ENCODE assay signal across 16 cellular contexts in genomic region chr22:23971927-23972326, GRCh38. TPM values are rescaled to one million over a fixed set of nuclear protein-coding genes. Genes with fewer than 3 reads are reported as not detected.
A peak's percentile ranks its signal among the peaks of the same experiment; 100 is the strongest.
DNase-seq lines count a peak whose midpoint lies in the region; ATAC-seq and TF ChIP-seq lines count a peak whose summit lies in the region.
"Not testable (repeated sequence)": the region's sequence is repeated elsewhere in the genome, so short reads cannot be mapped to it uniquely, and the experiment has no call there.
"Had no signal": no experiment of that assay in that cellular context is flagged by ENCODE, and none has a peak within 500 bp of the region (broad histone marks: within the 10 kb centered on the region; RNA-seq: fewer than 3 reads in every experiment).

No MANE protein-coding gene starts in this region.

- H3K9me3 Mint-ChIP-seq in activated CD8-positive, alpha-beta T cell treated with anti-CD3 and anti-CD28 coated beads for 36 hours; activated naive CD8-positive, alpha-beta T cell (ENCODE audit: low read depth); endodermal cell; naive thymus-derived CD4-positive, alpha-beta T cell; stimulated activated effector memory CD8-positive, alpha-beta T cell treated with anti-CD3 and anti-CD28 coated beads, Interleukin-12 subunit alpha, Interleukin-12 subunit beta, amount 100 ng/mL, for 72 hours: not testable (repeated sequence)

- not testable (repeated sequence) for H3K9me2 ChIP-seq in DOHH2 (replicated peaks; ENCODE audit: control insufficient read depth, low read length); OCI-LY7 (ENCODE audit: insufficient read depth, low read length)

- not testable (repeated sequence) for H3K27me3 ChIP-seq in DOHH2 (ENCODE audit: control insufficient read depth, low read length); endodermal cell (ENCODE audit: control insufficient read depth, insufficient read depth, low read length, poor library complexity, severe bottlenecking); naive thymus-derived CD4-positive, alpha-beta T cell (ENCODE audit: control insufficient read depth in 2 of 2, insufficient read depth in 2 of 2, low read length in 2 of 2)

- not testable (repeated sequence) for H3K27ac ChIP-seq in DOHH2 (ENCODE audit: low read depth, low read length); OCI-LY7 (ENCODE audit: low read depth, low read length, poor library complexity, severe bottlenecking); endodermal cell (ENCODE audit: low read depth, low read length); naive thymus-derived CD4-positive, alpha-beta T cell (ENCODE audit: low read depth, low read length)

- not testable (repeated sequence) for H4K20me1 ChIP-seq in DOHH2 (ENCODE audit: control insufficient read depth, insufficient read depth, low read depth, low read length); OCI-LY7 (ENCODE audit: insufficient read depth, low read length)

- POLR2A ChIA-PET in OCI-LY7 (lab: Charles Lee) = not testable (repeated sequence)
- POLR2A ChIA-PET in activated CD8-positive, alpha-beta T cell treated with anti-CD3 and anti-CD28 coated beads for 36 hours (lab: Charles Lee) = interaction anchor here (0.6 to 1.7 kb wide), 2 partner anchors 45 to 188 kb away, joined by 3 to 4 read pairs; no protein-coding TSS in a partner anchor
- POLR2A ChIA-PET in naive thymus-derived CD4-positive, alpha-beta T cell (lab: Charles Lee) = interaction anchor here (1.7 kb wide), 1 partner anchor 77 kb away, joined by 4 read pairs; the partner anchor contains the start of gene MIF

- peak; percentile 0 for DNase-seq in AG20443 (ENCODE audit: low spot score)
- DNase-seq in OCI-LY7 (ENCODE audit: low spot score); activated CD8-positive, alpha-beta T cell treated with anti-CD3 and anti-CD28 coated beads for 36 hours; endodermal cell; naive thymus-derived CD4-positive, alpha-beta T cell; stimulated activated effector memory CD8-positive, alpha-beta T cell treated with anti-CD3 and anti-CD28 coated beads, Interleukin-12 subunit alpha, Interleukin-12 subunit beta, amount 100 ng/mL, for 72 hours (ENCODE audit: low spot score in 2 of 2): not testable (repeated sequence)

- peaks cover 31% of the 10 kb centered on the region for H3K79me2 ChIP-seq in DOHH2 (ENCODE audit: control insufficient read depth, low read length)
- H3K79me2 ChIP-seq in OCI-LY7 (ENCODE audit: insufficient read depth, low read depth, low read length) = not testable (repeated sequence)

- H3K4me3 Mint-ChIP-seq in activated CD8-positive, alpha-beta T cell treated with anti-CD3 and anti-CD28 coated beads for 36 hours; endodermal cell; stimulated activated effector memory CD8-positive, alpha-beta T cell treated with anti-CD3 and anti-CD28 coated beads, Interleukin-12 subunit alpha, Interleukin-12 subunit beta, amount 100 ng/mL, for 72 hours: not testable (repeated sequence)
- peak overlapping the region; percentile 65 for H3K4me3 Mint-ChIP-seq in activated naive CD8-positive, alpha-beta T cell
- H3K4me3 Mint-ChIP-seq in naive thymus-derived CD4-positive, alpha-beta T cell = peak overlapping the region in 6 of 10 donors; percentile 42 to 62 (median 48)

- H3K36me3 Mint-ChIP-seq in activated CD8-positive, alpha-beta T cell treated with anti-CD3 and anti-CD28 coated beads for 36 hours (ENCODE audit: low read depth) = peaks cover 28% of the 10 kb centered on the region
- not testable (repeated sequence) for H3K36me3 Mint-ChIP-seq in activated naive CD8-positive, alpha-beta T cell
- H3K36me3 Mint-ChIP-seq in endodermal cell (ENCODE audit: low read depth) = peaks cover 31% of the 10 kb centered on the region
- peaks cover 7 to 11% (median 8%) of the 10 kb centered on the region in 5 donors for H3K36me3 Mint-ChIP-seq in naive thymus-derived CD4-positive, alpha-beta T cell
- H3K36me3 Mint-ChIP-seq in stimulated activated effector memory CD8-positive, alpha-beta T cell treated with anti-CD3 and anti-CD28 coated beads, Interleukin-12 subunit alpha, Interleukin-12 subunit beta, amount 100 ng/mL, for 72 hours = peaks cover 35% of the 10 kb centered on the region

- H3K4me3 ChIP-seq in DOHH2 (ENCODE audit: low read length); OCI-LY7 (ENCODE audit: low read depth, low read length, poor library complexity, severe bottlenecking); endodermal cell (ENCODE audit: low read length); naive thymus-derived CD4-positive, alpha-beta T cell (ENCODE audit: low read length): not testable (repeated sequence)

- not testable (repeated sequence) for H3K9me3 ChIP-seq in DOHH2 (ENCODE audit: control insufficient read depth, insufficient read depth, low read length); OCI-LY7 (ENCODE audit: low read length); endodermal cell (ENCODE audit: control insufficient read depth, low read length); naive thymus-derived CD4-positive, alpha-beta T cell (ENCODE audit: control insufficient read depth in 2 of 3, low read length in 3 of 3)

- CTCF ChIA-PET in OCI-LY7 (lab: Charles Lee; ENCODE audit: unreplicated experiment); activated CD8-positive, alpha-beta T cell treated with anti-CD3 and anti-CD28 coated beads for 36 hours (lab: Charles Lee); naive thymus-derived CD4-positive, alpha-beta T cell (lab: Charles Lee): not testable (repeated sequence)

- BruUV-seq in OCI-LY7 (replicated peaks; lab: Mats Ljungman, UMichigan) = not testable (repeated sequence)

- not testable (repeated sequence) for H2AFZ ChIP-seq in OCI-LY7 (ENCODE audit: low read length)

- not testable (repeated sequence) for ATAC-seq in activated CD8-positive, alpha-beta T cell treated with anti-CD3 and anti-CD28 coated beads for 36 hours; naive thymus-derived CD4-positive, alpha-beta T cell; stimulated activated effector memory CD8-positive, alpha-beta T cell treated with anti-CD3 and anti-CD28 coated beads, Interleukin-12 subunit alpha, Interleukin-12 subunit beta, amount 100 ng/mL, for 72 hours

- peaks cover 31% of the 10 kb centered on the region for H3K36me3 ChIP-seq in DOHH2 (ENCODE audit: control insufficient read depth, low read length)
- peaks cover 32% of the 10 kb centered on the region for H3K36me3 ChIP-seq in OCI-LY7 (ENCODE audit: insufficient read depth, low read length)
- peaks cover 30% of the 10 kb centered on the region for H3K36me3 ChIP-seq in endodermal cell (ENCODE audit: control insufficient read depth, insufficient read depth, low read length)
- peaks cover 3 to 25% (median 4%) of the 10 kb centered on the region in 3 experiments for H3K36me3 ChIP-seq in naive thymus-derived CD4-positive, alpha-beta T cell (ENCODE audit: control insufficient read depth in 2 of 3, insufficient read depth in 3 of 3, low read length in 3 of 3)

- not testable (repeated sequence) for H3F3A ChIP-seq in DOHH2 (ENCODE audit: control insufficient read depth, insufficient read depth)

- intact Hi-C loops in OCI-LY7 (cut with micrococcal nuclease; ENCODE audit: unreplicated experiment); activated CD8-positive, alpha-beta T cell treated with anti-CD3 and anti-CD28 coated beads for 36 hours (cut with micrococcal nuclease): not testable (repeated sequence)
- intact Hi-C loops in naive thymus-derived CD4-positive, alpha-beta T cell (cut with micrococcal nuclease) = loop anchor here in 1 of 2 donors (5.0 kb wide), 1 partner anchor 40 kb away; no protein-coding TSS in a partner anchor

- H3K27me3 Mint-ChIP-seq in activated CD8-positive, alpha-beta T cell treated with anti-CD3 and anti-CD28 coated beads for 36 hours; activated naive CD8-positive, alpha-beta T cell; endodermal cell (ENCODE audit: insufficient read depth); naive thymus-derived CD4-positive, alpha-beta T cell: not testable (repeated sequence)

- H3K4me2 ChIP-seq in DOHH2 (ENCODE audit: low read length) (peak overlapping the region; percentile 0; the same call in 1 of the 2 replicates), OCI-LY7 (ENCODE audit: low read length) (0 out of 2 replicates have a peak overlapping the region, but pooled peaks have one; percentile 7)

- not testable (repeated sequence) for H3K9ac ChIP-seq in endodermal cell (ENCODE audit: extremely low read depth, low read length, poor library complexity, severe bottlenecking)

- H3K4me1 Mint-ChIP-seq in activated CD8-positive, alpha-beta T cell treated with anti-CD3 and anti-CD28 coated beads for 36 hours (ENCODE audit: low read depth) = peaks cover 21% of the 10 kb centered on the region
- H3K4me1 Mint-ChIP-seq in activated naive CD8-positive, alpha-beta T cell (ENCODE audit: low read depth) = peaks cover 19% of the 10 kb centered on the region
- not testable (repeated sequence) for H3K4me1 Mint-ChIP-seq in endodermal cell
- peaks cover 13 to 31% (median 26%) of the 10 kb centered on the region in 7 donors for H3K4me1 Mint-ChIP-seq in naive thymus-derived CD4-positive, alpha-beta T cell
- peaks cover 33% of the 10 kb centered on the region for H3K4me1 Mint-ChIP-seq in stimulated activated effector memory CD8-positive, alpha-beta T cell treated with anti-CD3 and anti-CD28 coated beads, Interleukin-12 subunit alpha, Interleukin-12 subunit beta, amount 100 ng/mL, for 72 hours

- whole genome bisulfite sequencing in endodermal cell (ENCODE audit: insufficient coverage in 1 of 2, insufficient read length in 1 of 2), 2 experiments = 88 to 100% methylated on average over 2 to 3 of the region's 3 CpGs

- H3K27ac Mint-ChIP-seq in activated CD8-positive, alpha-beta T cell treated with anti-CD3 and anti-CD28 coated beads for 36 hours = peak overlapping the region; percentile 67
- H3K27ac Mint-ChIP-seq in activated naive CD8-positive, alpha-beta T cell = not testable (repeated sequence)
- H3K27ac Mint-ChIP-seq in endodermal cell = peak overlapping the region; percentile 44
- H3K27ac Mint-ChIP-seq in naive thymus-derived CD4-positive, alpha-beta T cell = peak overlapping the region in 1 of 9 donors; percentile 78
- peak overlapping the region; percentile 1 for H3K27ac Mint-ChIP-seq in stimulated activated effector memory CD8-positive, alpha-beta T cell treated with anti-CD3 and anti-CD28 coated beads, Interleukin-12 subunit alpha, Interleukin-12 subunit beta, amount 100 ng/mL, for 72 hours

- peaks cover 11% of the 10 kb centered on the region for H3K4me1 ChIP-seq in DOHH2 (ENCODE audit: control insufficient read depth, low read length)
- H3K4me1 ChIP-seq in OCI-LY7 (ENCODE audit: insufficient read depth, low read length, poor library complexity, severe bottlenecking); endodermal cell (ENCODE audit: control insufficient read depth, insufficient read depth, low read length); naive thymus-derived CD4-positive, alpha-beta T cell (ENCODE audit: control insufficient read depth in 2 of 2, insufficient read depth in 2 of 2, low read length in 2 of 2): not testable (repeated sequence)

- TF ChIP-seq CTCF in DOHH2 (IDR thresholded peaks at IDR 0.05; ENCODE audit: low read depth, low read length, poor library complexity, severe bottlenecking); OCI-LY7 (conservative IDR thresholded peaks at IDR 0.05; ENCODE audit: low read length); activated CD8-positive, alpha-beta T cell treated with anti-CD3 and anti-CD28 coated beads for 36 hours (IDR thresholded peaks at IDR 0.05); endodermal cell (conservative IDR thresholded peaks at IDR 0.05): not testable (repeated sequence)

RNA-seq across cellular contexts. Expression of gene DDT, which starts 2.3 kb away (rescaled TPM):
- total RNA-seq in OCI-LY7 (2014; rRNA removed; shearing (Covaris generic)) = 168 and 252 TPM in 2 replicates
- total RNA-seq in OCI-LY7 (2022) (161 and 182 TPM in 2 replicates), endodermal cell (100 to 1,000 TPM; 117 to 164 TPM)
- total RNA-seq in activated CD8-positive, alpha-beta T cell treated with anti-CD3 and anti-CD28 coated beads for 36 hours = 100 to 1,000 TPM; 116 to 119 TPM
- 87.2 TPM for polyA plus RNA-seq in endodermal cell (2013, experiment 1 of 2)
- 80.7 TPM for polyA plus RNA-seq in endodermal cell (2013, experiment 2 of 2)
- total RNA-seq in naive thymus-derived CD4-positive, alpha-beta T cell = 100 to 1,000 TPM in 1 of 5 experiments, 10 to 100 TPM in 4; 66.8 to 108 (median 80.2) TPM
- 100 to 1,000 TPM in 1 of 2 donors, 10 to 100 TPM in 1; 66.3 to 122 TPM for polyA plus RNA-seq in naive thymus-derived CD4-positive, alpha-beta T cell
- total RNA-seq: G401 had no signal

RNA-seq across cellular contexts. Expression of gene DDTL, which starts 5.2 kb away (rescaled TPM):
- total RNA-seq in OCI-LY7 (2014; rRNA removed; shearing (Covaris generic)) = 2.4 and 4.6 TPM in 2 replicates
- total RNA-seq in OCI-LY7 (2022) (3.7 and 4.1 TPM in 2 replicates), endodermal cell (1 to 10 TPM in 1 of 2 donors, not detected in 1; 1.2 TPM)
- total RNA-seq in activated CD8-positive, alpha-beta T cell treated with anti-CD3 and anti-CD28 coated beads for 36 hours = not detected
- 0.61 TPM for polyA plus RNA-seq in endodermal cell (2013, experiment 1 of 2)
- 1.1 TPM for polyA plus RNA-seq in endodermal cell (2013, experiment 2 of 2)
- total RNA-seq in naive thymus-derived CD4-positive, alpha-beta T cell = 1 to 10 TPM; 3.3 to 5.7 (median 4.9) TPM
- 1 to 10 TPM; 2.3 to 2.9 TPM for polyA plus RNA-seq in naive thymus-derived CD4-positive, alpha-beta T cell
- total RNA-seq: G401 had no signal

RNA-seq across cellular contexts. Expression of gene GSTT2, which starts 8.0 kb away (rescaled TPM):
- total RNA-seq in OCI-LY7 (2014; rRNA removed; shearing (Covaris generic)) = not detected in 2 replicates
- total RNA-seq in OCI-LY7 (2022) = not detected in 2 replicates
- not detected for total RNA-seq in activated CD8-positive, alpha-beta T cell treated with anti-CD3 and anti-CD28 coated beads for 36 hours
- 1 to 10 TPM in 1 of 2 donors, under 1 TPM in 1; 0.51 to 3.7 TPM for total RNA-seq in endodermal cell
- 1.5 TPM for polyA plus RNA-seq in endodermal cell (2013, experiment 1 of 2)
- 1.9 TPM for polyA plus RNA-seq in endodermal cell (2013, experiment 2 of 2)
- not detected for total RNA-seq in naive thymus-derived CD4-positive, alpha-beta T cell
- not detected for polyA plus RNA-seq in naive thymus-derived CD4-positive, alpha-beta T cell
- total RNA-seq: A172, G401, Peyer's patch, Right ventricle myocardium inferior had no signal

RNA-seq across cellular contexts. Expression of gene GSTT2B, which starts 10.9 kb away (rescaled TPM):
- total RNA-seq in OCI-LY7 (2014; rRNA removed; shearing (Covaris generic)) = not detected in 2 replicates
- total RNA-seq in OCI-LY7 (2022) = not detected in 2 replicates
- not detected for total RNA-seq in activated CD8-positive, alpha-beta T cell treated with anti-CD3 and anti-CD28 coated beads for 36 hours
- total RNA-seq in endodermal cell = 1 to 10 TPM; 3.7 to 4.4 TPM
- 8.2 TPM for polyA plus RNA-seq in endodermal cell (2013, experiment 1 of 2)
- 5.1 TPM for polyA plus RNA-seq in endodermal cell (2013, experiment 2 of 2)
- not detected for total RNA-seq in naive thymus-derived CD4-positive, alpha-beta T cell
- not detected for polyA plus RNA-seq in naive thymus-derived CD4-positive, alpha-beta T cell
- total RNA-seq: G401 had no signal

RNA-seq across cellular contexts. Expression of gene GSTT4, which starts 33.3 kb away (rescaled TPM):
- total RNA-seq in OCI-LY7 (2014; rRNA removed; shearing (Covaris generic)) = not detected in 2 replicates
- total RNA-seq in OCI-LY7 (2022) (not detected in 2 replicates), endodermal cell (not detected)
- not detected for total RNA-seq in activated CD8-positive, alpha-beta T cell treated with anti-CD3 and anti-CD28 coated beads for 36 hours
- not detected for polyA plus RNA-seq in endodermal cell (2013, experiment 1 of 2)
- not detected for polyA plus RNA-seq in endodermal cell (2013, experiment 2 of 2)
- not detected for total RNA-seq in naive thymus-derived CD4-positive, alpha-beta T cell
- not detected for polyA plus RNA-seq in naive thymus-derived CD4-positive, alpha-beta T cell
- total RNA-seq: A172, Calu3, G401, HT1080, IMR-90, LHCN-M2, Peyer's patch, Right ventricle myocardium inferior had no signal
- polyA plus RNA-seq: IMR-90 had no signal
